Comparison of ENCODE assay signal across 8 cellular contexts in genomic region chr4:182145360-182145905, GRCh38.
DNase-seq lines count a peak whose midpoint lies in the region; ATAC-seq and TF ChIP-seq lines count a peak whose summit lies in the region.

No MANE protein-coding gene starts in this region.

- H2BK15ac ChIP-seq in neuronal stem cell (ENCODE audit: low read length): peak overlapping the region; percentile 51

- peak overlapping the region; percentile 57 for H2BK5ac ChIP-seq in neuronal stem cell (ENCODE audit: low read length)

- H3K14ac ChIP-seq in neuronal stem cell (ENCODE audit: low read length): no peak overlapping the region

- H3K4ac ChIP-seq in neuronal stem cell (ENCODE audit: low read length): no peak overlapping the region

- no CpG with 5 or more reads among the region's 11 CpGs for WGBS in neuronal stem cell (ENCODE audit: extremely low coverage in 2 of 2, insufficient read length in 2 of 2, insufficient replicate concordance in 1 of 2), 2 donors

- no peak overlapping the region for H3K4me3 ChIP-seq in KMS-11 (IDR thresholded peaks at IDR 0.05; ENCODE audit: insufficient read depth, low read depth, low read length)
- peak overlapping the region; percentile 61 to 65 for H3K4me3 ChIP-seq in duodenal mucosa (ENCODE audit: low read depth in 1 of 2, low read length in 2 of 2)
- H3K4me3 ChIP-seq in neuronal stem cell (ENCODE audit: low read length in 2 of 2): peak overlapping the region; percentile 71 to 85

- in situ Hi-C loops in G401 (cut with HindIII; ENCODE audit: low sequenced_read_pairs): no loop called here

- H3K9me3 ChIP-seq in duodenal mucosa (ENCODE audit: control insufficient read depth in 1 of 2, low read length in 2 of 2) (no peaks in the 10 kb centered on the region), neuronal stem cell (replicated peaks in 1 of 2; ENCODE audit: control insufficient read depth in 2 of 2, insufficient read depth in 1 of 2, low read depth in 1 of 2, low read length in 2 of 2) (peaks cover 0 to 15% of the 10 kb centered on the region in 2 donors)

- H3K36me3 ChIP-seq in KMS-11 (ENCODE audit: insufficient read depth) (no peaks in the 10 kb centered on the region), duodenal mucosa (ENCODE audit: control insufficient read depth in 1 of 2, insufficient read depth in 2 of 2, low read length in 2 of 2) (no peaks in the 10 kb centered on the region), neuronal stem cell (replicated peaks in 1 of 2; ENCODE audit: control insufficient read depth in 2 of 2, insufficient read depth in 2 of 2, low read length in 2 of 2) (peaks cover 0 to 12% of the 10 kb centered on the region in 2 donors)

- peaks cover 14% of the 10 kb centered on the region for H3K4me1 ChIP-seq in KMS-11 (ENCODE audit: low read depth, poor library complexity, severe bottlenecking)
- H3K4me1 ChIP-seq in duodenal mucosa (ENCODE audit: control insufficient read depth in 1 of 2, insufficient read depth in 2 of 2, low read length in 2 of 2): peaks cover 4 to 7% of the 10 kb centered on the region in 2 donors
- peaks cover 6 to 12% of the 10 kb centered on the region in 2 donors for H3K4me1 ChIP-seq in neuronal stem cell (ENCODE audit: control insufficient read depth in 2 of 2, insufficient read depth in 1 of 2, low read depth in 1 of 2, low read length in 2 of 2)

- no peaks in the 10 kb centered on the region for H3K27me3 ChIP-seq in KMS-11 (ENCODE audit: insufficient read depth, low read depth)
- peaks cover 2 to 45% of the 10 kb centered on the region in 2 donors for H3K27me3 ChIP-seq in duodenal mucosa (ENCODE audit: control insufficient read depth in 1 of 2, insufficient read depth in 2 of 2, low read length in 2 of 2)
- H3K27me3 ChIP-seq in neuronal stem cell (ENCODE audit: control insufficient read depth in 3 of 3, insufficient read depth in 3 of 3, low read depth in 1 of 3, low read length in 3 of 3): peaks cover 0 to 12% (median 0%) of the 10 kb centered on the region in 3 experiments

- H3K4me2 ChIP-seq in KMS-11: peak overlapping the region; percentile 82
- peak overlapping the region; percentile 57 for H3K4me2 ChIP-seq in neuronal stem cell (ENCODE audit: insufficient read depth, low read length, poor library complexity, severe bottlenecking)

- TF ChIP-seq CTCF in KMS-11 (conservative IDR thresholded peaks at IDR 0.05; ENCODE audit: low read depth, low read length): no peak

- no peaks in the 10 kb centered on the region for H3K79me1 ChIP-seq in neuronal stem cell (ENCODE audit: low read depth, low read length)

- peak overlapping the region; percentile 67 for H3K27ac ChIP-seq in KMS-11
- no peak overlapping the region for H3K27ac ChIP-seq in duodenal mucosa (ENCODE audit: low read depth, low read length)
- H3K27ac ChIP-seq in neuronal stem cell (replicated peaks; ENCODE audit: low read length): peak overlapping the region; percentile 92

- H3K79me2 ChIP-seq in KMS-11 (ENCODE audit: insufficient read depth, low read depth): peaks cover 43% of the 10 kb centered on the region; the same call in 1 of the 2 replicates

- H3K9ac ChIP-seq in KMS-11 (peak overlapping the region; percentile 88), duodenal mucosa (ENCODE audit: low read depth in 1 of 2, low read length in 2 of 2) (no peak overlapping the region), neuronal stem cell (ENCODE audit: low read depth, low read length, poor library complexity) (no peak overlapping the region)

- no peak overlapping the region for H3K23ac ChIP-seq in neuronal stem cell (ENCODE audit: low read depth, low read length, poor library complexity)

- H4K91ac ChIP-seq in neuronal stem cell (ENCODE audit: low read depth, low read length, poor library complexity): no peak overlapping the region

- DNase-seq in DMS153 treated with DMSO at 0.1 percent for 48 hours (lab: John Stamatoyannopoulos, UW; ENCODE audit: unreplicated experiment): peak; percentile 43
- DNase-seq in neuronal stem cell (ENCODE audit: low spot score): no peak
- DNase-seq in effector CD4-positive, alpha-beta T cell: no peak
- no peak for DNase-seq in G401 (ENCODE audit: low spot score)
- no peak for DNase-seq in stimulated activated CD4-positive, alpha-beta T cell treated with anti-CD3 and anti-CD28 coated beads, Interleukin-1b, Interleukin-23, amount 100 ng/mL, for 48 hours

- H4K20me1 ChIP-seq in KMS-11 (ENCODE audit: insufficient read depth): no peaks in the 10 kb centered on the region

- H2BK12ac ChIP-seq in neuronal stem cell (ENCODE audit: low read length): no peak overlapping the region

- H4K8ac ChIP-seq in neuronal stem cell (ENCODE audit: low read depth, low read length): no peak overlapping the region

- no peak for ATAC-seq in GM18867 (IDR thresholded peaks at IDR 0.05; ENCODE audit: unreplicated experiment)

- H2BK120ac ChIP-seq in neuronal stem cell (ENCODE audit: low read depth, low read length): no peak overlapping the region

- H2AFZ ChIP-seq in KMS-11 (ENCODE audit: low read depth) (peak overlapping the region; percentile 79), neuronal stem cell (ENCODE audit: low read length) (peak overlapping the region; percentile 90)

- no peak overlapping the region for H2AK5ac ChIP-seq in neuronal stem cell (ENCODE audit: low read depth, low read length)

- no peak overlapping the region for H3K18ac ChIP-seq in neuronal stem cell (ENCODE audit: low read length)
